ENCODE assay signal across 12 cellular contexts in genomic region chr17:50638572-50638850, GRCh38. TPM values are rescaled to one million over a fixed set of nuclear protein-coding genes. Genes with fewer than 3 reads are reported as not detected.
DNase-seq lines count a peak whose midpoint lies in the region; ATAC-seq, FAIRE-seq and TF ChIP-seq lines count a peak whose summit lies in the region.
"Had no signal": no experiment of that assay in that cellular context is flagged by ENCODE, and none has a peak within 500 bp of the region (broad histone marks: within the 10 kb centered on the region; RNA-seq: fewer than 3 reads in every experiment).

No MANE protein-coding gene starts in this region.

- H3K27me3 ChIP-seq in foreskin keratinocyte = no peaks in the 10 kb centered on the region
- no peaks in the 10 kb centered on the region for H3K27me3 ChIP-seq in thoracic aorta (replicated peaks; ENCODE audit: insufficient read depth)

- DNase-seq in GM04504 (ENCODE audit: low read depth) (peak; percentile 39), SW 1271 (lab: John Stamatoyannopoulos, UW) (peak; percentile 65 to 74), foreskin keratinocyte (no peak), thoracic aorta (ENCODE audit: low spot score) (no peak), cerebellum (ENCODE audit: low spot score) (no peak), activated gamma-delta T cell treated with Interleukin-2 at 50 U/mL for 16 hours (no peak), HTR-8/SVneo (ENCODE audit: insufficient read length, low spot score) (no peak)
- DNase-seq: naive thymus-derived CD4-positive, alpha-beta T cell; NCI-H1436 treated with DMSO at 0.1 percent for 48 hours; stimulated activated CD8-positive, alpha-beta memory T cell treated with anti-CD3 and anti-CD28 coated beads, Interleukin-4, amount 100 ng/mL, for 48 hours; T-helper 9 cell had no signal

- H3K9me3 ChIP-seq in thoracic aorta = no peaks in the 10 kb centered on the region

- FAIRE-seq in HTR-8/SVneo (lab: Jason Lieb, UNC) = no peak

- H3K27ac ChIP-seq in foreskin keratinocyte = no peak overlapping the region
- H3K27ac ChIP-seq in thoracic aorta = peak overlapping the region; percentile 61 to 75

- no peak overlapping the region for H3K4me3 ChIP-seq in thoracic aorta

- peak; percentile 49 for ATAC-seq in foreskin keratinocyte
- no peak for ATAC-seq in thoracic aorta (ENCODE audit: insufficient number of reproducible peaks, low FRiP score, low read depth)
- ATAC-seq in HG03095 (IDR thresholded peaks at IDR 0.05; ENCODE audit: unreplicated experiment) = no peak
- ATAC-seq: naive thymus-derived CD4-positive, alpha-beta T cell had no signal

- no peaks in the 10 kb centered on the region for H3K36me3 ChIP-seq in thoracic aorta

- TF ChIP-seq CTCF in foreskin keratinocyte (conservative IDR thresholded peaks at IDR 0.05) (no peak), thoracic aorta (IDR thresholded peaks at IDR 0.05) (no peak)

- H3K4me1 ChIP-seq in foreskin keratinocyte (peaks cover 45% of the 10 kb centered on the region), thoracic aorta (ENCODE audit: control insufficient read depth in 1 of 2, low read depth in 2 of 2) (peaks cover 45 to 76% of the 10 kb centered on the region in 2 donors)

RNA-seq across cellular contexts. Expression of gene ABCC3, which starts 3.8 kb away (rescaled TPM):
- total RNA-seq in foreskin keratinocyte = 22.5 and 28.4 TPM in 2 replicates
- polyA plus RNA-seq in foreskin keratinocyte = 19.7 and 24.1 TPM in 2 replicates
- 100 to 1,000 TPM in 1 of 2 donors, 10 to 100 TPM in 1; 72.7 to 143 TPM for total RNA-seq in thoracic aorta
- 0.82 TPM for total RNA-seq in cerebellum
- polyA plus RNA-seq: naive thymus-derived CD4-positive, alpha-beta T cell had no signal

Comparison
In these comparisons a context has a peak if more than half of its experiments do, and no peak if none do; other contexts are left out.
1. DNase-seq: peak in GM04504 (single experiment) and SW 1271 (2 of 2); none in foreskin keratinocyte (0 of 2), thoracic aorta (single experiment), cerebellum (single experiment), activated gamma-delta T cell treated with Interleukin-2 at 50 U/mL for 16 hours (single experiment) and HTR-8/SVneo (single experiment).
2. RNA of gene ABCC3, which starts 3.8 kb away (total RNA-seq): 72.7 to 143 TPM in thoracic aorta and 22.5 to 28.4 TPM in foreskin keratinocyte; 0.82 TPM in cerebellum (single experiment); every median in the first group is over 10 times any median in the second.